Comparison of ENCODE assay signal across 8 cellular contexts in genomic region chr14:23286020-23286903, GRCh38. TPM values are rescaled to one million over a fixed set of nuclear protein-coding genes. Genes with fewer than 3 reads are reported as not detected.
DNase-seq lines count a peak whose midpoint lies in the region; ATAC-seq and TF ChIP-seq lines count a peak whose summit lies in the region.

A gene with protein sequence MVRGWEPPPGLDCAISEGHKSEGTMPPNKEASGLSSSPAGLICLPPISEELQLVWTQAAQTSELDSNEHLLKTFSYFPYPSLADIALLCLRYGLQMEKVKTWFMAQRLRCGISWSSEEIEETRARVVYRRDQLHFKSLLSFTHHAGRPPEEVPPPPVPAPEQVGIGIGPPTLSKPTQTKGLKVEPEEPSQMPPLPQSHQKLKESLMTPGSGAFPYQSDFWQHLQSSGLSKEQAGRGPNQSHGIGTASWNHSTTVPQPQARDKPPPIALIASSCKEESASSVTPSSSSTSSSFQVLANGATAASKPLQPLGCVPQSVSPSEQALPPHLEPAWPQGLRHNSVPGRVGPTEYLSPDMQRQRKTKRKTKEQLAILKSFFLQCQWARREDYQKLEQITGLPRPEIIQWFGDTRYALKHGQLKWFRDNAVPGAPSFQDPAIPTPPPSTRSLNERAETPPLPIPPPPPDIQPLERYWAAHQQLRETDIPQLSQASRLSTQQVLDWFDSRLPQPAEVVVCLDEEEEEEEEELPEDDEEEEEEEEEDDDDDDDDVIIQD (minus strand): TSS chr14:23286132. CDS start chr14:23285952, 180 bp downstream.

- no peaks in the 10 kb centered on the region for H3K27me3 ChIP-seq in adipocyte (replicated peaks; ENCODE audit: control insufficient read depth, insufficient read depth, low read length)
- no peaks in the 10 kb centered on the region for H3K27me3 ChIP-seq in heart left ventricle

- intact Hi-C loops in heart left ventricle (cut with DNase I): loop anchor here in 3 of 10 donors (2.0 kb wide), 1 partner anchor 15 kb away; no protein-coding TSS in a partner anchor
- intact Hi-C loops in posterior vena cava (cut with DNase I): no loop called here

- peak within 1 kb of the TSS; percentile 61 for H3K4me3 ChIP-seq in GM12875 (ENCODE audit: low read depth, low read length)
- H3K4me3 ChIP-seq in adipocyte (ENCODE audit: low read length): peak within 1 kb of the TSS; percentile 97
- H3K4me3 ChIP-seq in heart left ventricle: peak within 1 kb of the TSS; percentile 65 to 97 (median 88)

- H3K9ac ChIP-seq in adipocyte (ENCODE audit: low read length): peak within 1 kb of the TSS; percentile 96

- 0 to 1% (median 1%) methylated on average over 30 to 53 of the region's 53 CpGs for WGBS in heart left ventricle, 4 donors

- peak; percentile 97 for ATAC-seq in HG02798 (IDR thresholded peaks at IDR 0.05; ENCODE audit: poor library complexity, unreplicated experiment)
- peak; percentile 98 to 100 (median 99) for ATAC-seq in heart left ventricle

- H3K36me3 ChIP-seq in adipocyte (ENCODE audit: control insufficient read depth, insufficient read depth, low read length, severe bottlenecking): peaks cover 6% of the 10 kb centered on the region
- H3K36me3 ChIP-seq in heart left ventricle: peaks cover 0 to 6% (median 0%) of the 10 kb centered on the region in 9 donors

- H3K4me1 ChIP-seq in adipocyte (ENCODE audit: control insufficient read depth, insufficient read depth, low read length) (peaks cover 20% of the 10 kb centered on the region), heart left ventricle (peaks cover 0 to 27% (median 17%) of the 10 kb centered on the region in 12 donors)

- no peaks in the 10 kb centered on the region for H3K9me3 ChIP-seq in adipocyte (ENCODE audit: control insufficient read depth, low read length)
- H3K9me3 ChIP-seq in heart left ventricle: no peaks in the 10 kb centered on the region

- DNase-seq in NCI-H1436 (lab: John Stamatoyannopoulos, UW) (peak; percentile 98), T follicular helper cell (ENCODE audit: low read depth) (peak; percentile 94), adipocyte (ENCODE audit: low read depth) (peak; percentile 99), heart left ventricle (peak; percentile 100), posterior vena cava (ENCODE audit: low spot score) (peak; percentile 100), ureter (ENCODE audit: low spot score) (peak; percentile 99)

- peak within 1 kb of the TSS; percentile 70 to 99 (median 96) for H3K27ac ChIP-seq in heart left ventricle

- peak in 1 of 2 donors; percentile 81 for TF ChIP-seq POLR2A in heart left ventricle (IDR thresholded peaks at IDR 0.05)

- TF ChIP-seq CTCF in GM12875 (IDR thresholded peaks at IDR 0.05; ENCODE audit: borderline replicate concordance, insufficient read depth, low read depth, low read length) (no peak), heart left ventricle (IDR thresholded peaks at IDR 0.05) (peak in 8 of 12 donors; percentile 18 to 62 (median 36))

RNA-seq across cellular contexts. Expression of the gene that starts here (rescaled TPM):
- total RNA-seq in heart left ventricle (10 to 100 TPM in 5 of 9 donors, 1 to 10 TPM in 4; 7.7 to 13.0 (median 10.0) TPM), posterior vena cava (1 to 10 TPM; 4.9 to 5.2 TPM), ureter (32.7 TPM)
- 1 to 10 TPM; 6.2 to 9.2 TPM for polyA plus RNA-seq in heart left ventricle

Comparison
In these comparisons a context has a peak if more than half of its experiments do, and no peak if none do; other contexts are left out.
1. Peak in every context shown above with its lines: DNase-seq, ATAC-seq, H3K4me3 ChIP-seq and H3K27ac ChIP-seq.